In genomic region chr7:106865130-106866115, GRCh38 we compare ENCODE assay signal across 1 cellular context.
TF ChIP-seq lines count a peak whose summit lies in the region.

TSS of gene PIK3CG (plus strand) at chr7:106865282. CDS start at chr7:106867562, 2,280 bp downstream.

TF ChIP-seq in K562, 482 proteins besides CTCF, POLR2A, EP300 and RAD21 (continued from another document and continues in another):
- TF ChIP-seq AFF1 (IDR thresholded peaks at IDR 0.05; ENCODE audit: low read depth in 1 of 2, partially characterized antibody in 2 of 2) = peak; percentile 74 to 87
- no peak for TF ChIP-seq TEAD2 (tag; IDR thresholded peaks at IDR 0.05)
- peak; percentile 76 for TF ChIP-seq PRDM10 (IDR thresholded peaks at IDR 0.05; ENCODE audit: partially characterized antibody)
- TF ChIP-seq HEY1 (CRISPR knock-in tag; IDR thresholded peaks at IDR 0.05; ENCODE audit: borderline replicate concordance) = no peak
- peak; percentile 14; the same call in 1 of the 2 replicates for TF ChIP-seq ZBTB9 (CRISPR knock-in tag; IDR thresholded peaks at IDR 0.05)
- TF ChIP-seq ID3 (CRISPR knock-in tag; IDR thresholded peaks at IDR 0.05) = no peak
- TF ChIP-seq ID3 (tag; IDR thresholded peaks at IDR 0.05) = 0 out of 2 replicates have a peak, but pooled peaks have one; percentile 44
- no peak for TF ChIP-seq ZNF644 (tag; IDR thresholded peaks at IDR 0.05; ENCODE audit: low read depth)
- TF ChIP-seq NR2C2 (CRISPR knock-in tag; IDR thresholded peaks at IDR 0.05) = 0 out of 2 replicates have a peak, but pooled peaks have one; percentile 10
- no peak for TF ChIP-seq NR2C2 (tag; IDR thresholded peaks at IDR 0.05)
- no peak for TF ChIP-seq KLF13 (tag; IDR thresholded peaks at IDR 0.05; ENCODE audit: borderline replicate concordance, low read depth)
- TF ChIP-seq TCF3 (CRISPR knock-in tag; IDR thresholded peaks at IDR 0.05) = 0 out of 2 replicates have a peak, but pooled peaks have one; percentile 4
- peak; percentile 68; the same call in 1 of the 2 replicates for TF ChIP-seq HDGF (IDR thresholded peaks at IDR 0.05)
- peak in 1 of 2 experiments; percentile 70; a peak in 1 of 4 replicates for TF ChIP-seq MAZ (CRISPR knock-in tag; conservative IDR thresholded peaks at IDR 0.05 in 1 of 2, IDR thresholded peaks at IDR 0.05 in 1 of 2)
- TF ChIP-seq UBTF (IDR thresholded peaks at IDR 0.05; ENCODE audit: borderline replicate concordance in 1 of 2, low read depth in 2 of 2, low read length in 2 of 2) = peak in 1 of 2 experiments; percentile 18; a peak in 1 of 4 replicates
- TF ChIP-seq ESRRA (IDR thresholded peaks at IDR 0.05; ENCODE audit: borderline replicate concordance, low read depth) = no peak
- no peak for TF ChIP-seq MBD2 (IDR thresholded peaks at IDR 0.05; ENCODE audit: borderline replicate concordance, low read depth)
- TF ChIP-seq ZFX (CRISPR knock-in tag; IDR thresholded peaks at IDR 0.05) = no peak
- TF ChIP-seq POLR2B (IDR thresholded peaks at IDR 0.05; ENCODE audit: low read depth, partially characterized antibody) = peak; percentile 62
- TF ChIP-seq RNF219 (CRISPR knock-in tag; IDR thresholded peaks at IDR 0.05) = peak; percentile 83; the same call in 1 of the 2 replicates
- TF ChIP-seq BRD9 (IDR thresholded peaks at IDR 0.05; ENCODE audit: low read depth, partially characterized antibody) = peak; percentile 60
- peak; percentile 69 for TF ChIP-seq RBBP5 (IDR thresholded peaks at IDR 0.05; ENCODE audit: borderline replicate concordance, insufficient read depth, low read length, poor library complexity, severe bottlenecking)
- peak; percentile 79 for TF ChIP-seq SMARCE1 (IDR thresholded peaks at IDR 0.05)
- TF ChIP-seq RERE (CRISPR knock-in tag; IDR thresholded peaks at IDR 0.05; ENCODE audit: borderline replicate concordance) = 0 out of 2 replicates have a peak, but pooled peaks have one; percentile 53
- no peak for TF ChIP-seq NFE2 (IDR thresholded peaks at IDR 0.05; ENCODE audit: low read depth)
- TF ChIP-seq NKRF (IDR thresholded peaks at IDR 0.05; ENCODE audit: borderline replicate concordance) = 0 out of 2 replicates have a peak, but pooled peaks have one; percentile 43
- 0 out of 2 replicates have a peak, but pooled peaks have one; percentile 14 for TF ChIP-seq FOSL1 (tag; conservative IDR thresholded peaks at IDR 0.05)
- TF ChIP-seq CBX3 (IDR thresholded peaks at IDR 0.05; ENCODE audit: borderline replicate concordance in 1 of 2, low read length in 2 of 2) = no peak; a peak in 1 of 3 replicates
- peak; percentile 60 for TF ChIP-seq PHF8 (IDR thresholded peaks at IDR 0.05; ENCODE audit: borderline replicate concordance, low read length)
- TF ChIP-seq TBP (optimal IDR thresholded peaks at IDR 0.05; ENCODE audit: low read depth, low read length) = peak; percentile 48
